Comparison of ENCODE assay signal across 10 cellular contexts in the genomic region with DNA sequence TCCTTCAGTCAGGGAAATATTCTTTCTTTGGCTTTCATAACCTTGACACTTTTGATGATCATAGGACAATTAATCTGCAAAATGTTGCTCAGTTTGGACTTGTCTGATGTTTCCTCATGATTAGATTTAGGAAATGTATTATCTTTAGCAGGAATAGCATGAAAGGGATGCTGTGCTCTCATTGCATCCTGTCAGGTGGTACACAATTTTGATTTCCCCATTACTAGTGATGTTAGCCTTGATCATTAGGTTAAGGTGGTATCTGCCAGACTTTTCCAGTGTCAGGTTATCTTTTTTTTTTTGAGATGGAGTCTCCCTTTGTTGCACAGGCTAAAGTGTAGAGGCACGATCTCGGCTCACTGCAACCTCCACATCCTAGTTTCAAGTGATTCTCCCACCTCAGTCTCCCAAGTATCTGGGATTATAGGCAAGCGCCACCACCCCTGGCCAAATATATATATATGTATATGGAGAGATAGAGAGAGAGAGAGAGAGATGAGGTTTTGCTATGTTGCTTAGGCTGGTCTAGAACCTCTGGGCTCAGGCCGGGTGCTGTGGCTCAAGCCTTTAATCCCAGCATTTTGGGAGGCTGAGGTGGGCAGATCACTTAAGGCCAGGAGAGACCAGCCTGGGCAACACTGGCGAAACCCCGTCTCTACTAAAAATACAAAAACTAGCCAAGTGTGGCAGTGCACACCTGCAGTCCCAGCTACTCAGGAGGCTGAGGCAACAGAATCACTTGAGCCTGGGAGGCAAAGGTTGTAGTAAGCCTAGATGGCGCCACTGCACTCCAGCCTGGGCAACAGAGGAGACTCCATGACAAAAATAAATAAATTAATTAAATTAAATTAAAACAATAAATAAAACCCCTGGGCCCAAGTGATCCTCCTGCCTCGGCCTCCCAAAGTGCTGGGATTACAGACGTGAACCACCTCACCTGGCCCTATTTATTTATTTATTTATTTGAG. TPM values are rescaled to one million over a fixed set of nuclear protein-coding genes. Genes with fewer than 3 reads are reported as not detected.
A peak's percentile ranks its signal among the peaks of the same experiment; 100 is the strongest.
DNase-seq lines count a peak whose midpoint lies in the region; ATAC-seq, FAIRE-seq and TF ChIP-seq lines count a peak whose summit lies in the region.
"Had no signal": no experiment of that assay in that cellular context is flagged by ENCODE, and none has a peak within 500 bp of the region (broad histone marks: within the 10 kb centered on the region; RNA-seq: fewer than 3 reads in every experiment).

No MANE protein-coding gene starts in this region.

- CTCF ChIA-PET in A549 (lab: Yijun Ruan, JAX), result interaction anchor here (0.6 to 7.6 kb wide), 15 partner anchors 10 to 448 kb away, joined by 3 to 63 read pairs (median 3); no protein-coding TSS in a partner anchor

- peak; percentile 37 to 55; a peak in 4 of 5 replicates for TF ChIP-seq RAD21 in A549 (conservative IDR thresholded peaks at IDR 0.05 in 1 of 2, IDR thresholded peaks at IDR 0.05 in 1 of 2)

- H3K9me3 ChIP-seq in A549 (no peaks in the 10 kb centered on the region), heart right ventricle (no peaks in the 10 kb centered on the region)

- H3K27ac ChIP-seq in A549, result no peak overlapping the region
- H3K27ac ChIP-seq in heart right ventricle, result peak overlapping the region in 1 of 10 donors; percentile 6
- H3K27ac ChIP-seq: epithelial cell of prostate had no signal

- POLR2A ChIA-PET in A549 (lab: Yijun Ruan, JAX), result no interaction called here

- H3K27me3 ChIP-seq in heart right ventricle, result no peaks in the 10 kb centered on the region

- TF ChIP-seq POLR2A in A549 (IDR thresholded peaks at IDR 0.05; ENCODE audit: low read length) (no peak), GM12891 (IDR thresholded peaks at IDR 0.05; ENCODE audit: low read depth, low read length) (no peak)

- H3K4me3 ChIP-seq in A549 (no peak overlapping the region), heart right ventricle (no peak overlapping the region)

- DNase-seq in A549 (ENCODE audit: low read depth in 1 of 2, low spot score in 1 of 2) (no peak), GM12891 (ENCODE audit: insufficient read length, low spot score) (no peak), heart right ventricle (no peak), DMS153 (lab: John Stamatoyannopoulos, UW) (no peak), NCI-H774 (lab: John Stamatoyannopoulos, UW) (no peak), DMS153 treated with DMSO at 0.1 percent for 48 hours (lab: John Stamatoyannopoulos, UW; ENCODE audit: unreplicated experiment) (no peak)
- DNase-seq in activated CD4-positive, alpha-beta T cell treated with anti-CD3 and anti-CD28 coated beads, Interleukin-2, amount 50 U/mL, for 1 hour, result peak; percentile 43

- H3K4me1 ChIP-seq in A549 (peaks cover 15% of the 10 kb centered on the region), heart right ventricle (peaks cover 0 to 40% (median 25%) of the 10 kb centered on the region in 9 donors)

- H3K36me3 ChIP-seq in heart right ventricle, result no peaks in the 10 kb centered on the region

- no peak for TF ChIP-seq EP300 in A549 (IDR thresholded peaks at IDR 0.05)

- TF ChIP-seq CTCF in A549 (IDR thresholded peaks at IDR 0.05), result peak; percentile 45
- peak in 7 of 9 donors; percentile 18 to 59 (median 45) for TF ChIP-seq CTCF in heart right ventricle (IDR thresholded peaks at IDR 0.05)

- WGBS in A549 (ENCODE audit: missing lambda C conversion rate), result 77% methylated on average over 9 of the region's 9 CpGs
- 91 to 96% methylated on average over 9 of the region's 9 CpGs for WGBS in heart right ventricle, 2 donors

- intact Hi-C loops in heart right ventricle (cut with DNase I), result loop anchor here in 1 of 10 donors (10.0 kb wide), 1 partner anchor 76 kb away; no protein-coding TSS in a partner anchor

- ATAC-seq in A549, result peak in 1 of 2 experiments; percentile 77; a peak in 3 of 6 replicates
- ATAC-seq in heart right ventricle, result no peak
- ATAC-seq in HG03521 (IDR thresholded peaks at IDR 0.05; ENCODE audit: unreplicated experiment), result no peak

- no peak overlapping the region for H3K4me2 ChIP-seq in A549

- FAIRE-seq in A549 (lab: Jason Lieb, UNC) (no peak), GM12891 (lab: Jason Lieb, UNC) (peak; percentile 52)
- FAIRE-seq: RCC 7860 had no signal

TF ChIP-seq in A549, 52 proteins besides CTCF, POLR2A, EP300 and RAD21:
- TF ChIP-seq ZSCAN20 (CRISPR knock-in tag; IDR thresholded peaks at IDR 0.05), result no peak
- peak; percentile 31; the same call in 2 of the 3 replicates for TF ChIP-seq SMC3 (IDR thresholded peaks at IDR 0.05)
- no peak for TF ChIP-seq NPAS2 (CRISPR knock-in tag; IDR thresholded peaks at IDR 0.05; ENCODE audit: borderline replicate concordance)

TF ChIP-seq in GM12891, 5 proteins besides CTCF, POLR2A, EP300 and RAD21:
- TF ChIP-seq POLR2AphosphoS5 (IDR thresholded peaks at IDR 0.05; ENCODE audit: low read depth, low read length), result no peak
- no peak for TF ChIP-seq SPI1 (IDR thresholded peaks at IDR 0.05; ENCODE audit: low read depth, low read length)

RNA-seq across cellular contexts. Expression of gene CAVIN1, which starts 15.8 kb away (rescaled TPM):
- polyA plus RNA-seq in A549 (2011; rRNA removed) (91.4 and 101 TPM in 2 replicates), A549 (2017; fragmentation: RNase III; extraction: RNeasy Plus Mini Kit Qiagen cat#74134 plus additional on column Dnase treatment) (371 to 416 TPM (median 377 TPM) in 3 replicates), heart right ventricle (100 to 1,000 TPM; 131 to 198 TPM)
- 179 and 201 TPM in 2 replicates for polyA plus RNA-seq in A549 (2012; cell fraction: cytosol; rRNA removed)
- 194 and 208 TPM in 2 replicates for polyA plus RNA-seq in A549 (2012; cell fraction: nucleus; rRNA removed)
- polyA minus RNA-seq in A549 (2011; rRNA and poly(A)+ RNA removed), result 68.0 and 70.8 TPM in 2 replicates
- 2.0 TPM for polyA plus RNA-seq in GM12891 (2012; ENCODE audit: low read depth, missing spikeins)
- 100 to 1,000 TPM; 176 to 300 (median 241) TPM for total RNA-seq in heart right ventricle

RNA-seq across cellular contexts. Expression of gene ATP6V0A1, which starts 19.8 kb away (rescaled TPM):
- polyA plus RNA-seq in A549 (2011; rRNA removed), result 33.7 and 59.6 TPM in 2 replicates
- polyA plus RNA-seq in A549 (2012; cell fraction: cytosol; rRNA removed), result 36.3 and 39.6 TPM in 2 replicates
- 219 and 262 TPM in 2 replicates for polyA plus RNA-seq in A549 (2012; cell fraction: nucleus; rRNA removed)
- 25.8 to 27.3 TPM (median 26.7 TPM) in 3 replicates for polyA plus RNA-seq in A549 (2017; fragmentation: RNase III; extraction: RNeasy Plus Mini Kit Qiagen cat#74134 plus additional on column Dnase treatment)
- polyA minus RNA-seq in A549 (2011; rRNA and poly(A)+ RNA removed), result 115 and 146 TPM in 2 replicates
- 27.1 TPM for polyA plus RNA-seq in GM12891 (2012; ENCODE audit: low read depth, missing spikeins)
- total RNA-seq in heart right ventricle, result 10 to 100 TPM; 28.1 to 48.5 (median 32.6) TPM
- polyA plus RNA-seq in heart right ventricle, result 10 to 100 TPM; 35.2 to 35.6 TPM

RNA-seq across cellular contexts. Expression of gene STAT3, which starts 50.6 kb away (rescaled TPM):
- polyA plus RNA-seq in A549 (2011; rRNA removed) (72.8 and 81.9 TPM in 2 replicates), A549 (2017; fragmentation: RNase III; extraction: RNeasy Plus Mini Kit Qiagen cat#74134 plus additional on column Dnase treatment) (97.8 to 115 TPM (median 109 TPM) in 3 replicates), heart right ventricle (10 to 100 TPM; 33.9 to 61.7 TPM)
- 49.5 and 57.3 TPM in 2 replicates for polyA plus RNA-seq in A549 (2012; cell fraction: cytosol; rRNA removed)
- 80.0 and 101 TPM in 2 replicates for polyA plus RNA-seq in A549 (2012; cell fraction: nucleus; rRNA removed)
- polyA minus RNA-seq in A549 (2011; rRNA and poly(A)+ RNA removed), result 127 and 145 TPM in 2 replicates
- 47.8 TPM for polyA plus RNA-seq in GM12891 (2012; ENCODE audit: low read depth, missing spikeins)
- 100 to 1,000 TPM in 8 of 10 donors, 10 to 100 TPM in 2; 87.2 to 398 (median 115) TPM for total RNA-seq in heart right ventricle
